7 cellular contexts compared by ENCODE assay signal in the genomic region with DNA sequence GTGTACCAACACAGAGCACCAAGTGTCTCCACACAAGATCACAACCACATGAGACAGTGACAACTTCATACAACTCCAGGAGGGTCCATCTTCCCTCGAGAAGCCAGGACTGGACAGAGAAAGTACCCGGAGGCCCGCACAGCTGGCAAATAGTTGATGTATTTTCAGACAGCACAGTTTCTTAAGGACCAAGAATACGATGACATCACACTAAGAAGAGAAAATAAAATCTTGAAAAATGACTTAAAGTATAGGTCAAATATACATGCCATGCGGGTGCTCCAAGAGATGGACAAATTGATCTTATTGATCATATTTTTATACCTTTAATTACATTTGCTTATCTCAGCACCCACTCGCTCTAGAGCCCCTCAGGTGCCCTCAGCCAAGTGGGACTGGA.
"Had no signal": no experiment of that assay in that cellular context is flagged by ENCODE, and none has a peak within 500 bp of the region (broad histone marks: within the 10 kb centered on the region; RNA-seq: fewer than 3 reads in every experiment).

No MANE protein-coding gene starts in this region.

- H3K4me3 ChIP-seq: GM12878 had no signal

- FAIRE-seq: G401.6, GM12878, GM12892, GM18507, GM19239 had no signal

- ATAC-seq: GM12878 had no signal

- DNase-seq: GDM1, GF-D8 had no signal
